1 cellular context compared by ENCODE assay signal in the genomic region with DNA sequence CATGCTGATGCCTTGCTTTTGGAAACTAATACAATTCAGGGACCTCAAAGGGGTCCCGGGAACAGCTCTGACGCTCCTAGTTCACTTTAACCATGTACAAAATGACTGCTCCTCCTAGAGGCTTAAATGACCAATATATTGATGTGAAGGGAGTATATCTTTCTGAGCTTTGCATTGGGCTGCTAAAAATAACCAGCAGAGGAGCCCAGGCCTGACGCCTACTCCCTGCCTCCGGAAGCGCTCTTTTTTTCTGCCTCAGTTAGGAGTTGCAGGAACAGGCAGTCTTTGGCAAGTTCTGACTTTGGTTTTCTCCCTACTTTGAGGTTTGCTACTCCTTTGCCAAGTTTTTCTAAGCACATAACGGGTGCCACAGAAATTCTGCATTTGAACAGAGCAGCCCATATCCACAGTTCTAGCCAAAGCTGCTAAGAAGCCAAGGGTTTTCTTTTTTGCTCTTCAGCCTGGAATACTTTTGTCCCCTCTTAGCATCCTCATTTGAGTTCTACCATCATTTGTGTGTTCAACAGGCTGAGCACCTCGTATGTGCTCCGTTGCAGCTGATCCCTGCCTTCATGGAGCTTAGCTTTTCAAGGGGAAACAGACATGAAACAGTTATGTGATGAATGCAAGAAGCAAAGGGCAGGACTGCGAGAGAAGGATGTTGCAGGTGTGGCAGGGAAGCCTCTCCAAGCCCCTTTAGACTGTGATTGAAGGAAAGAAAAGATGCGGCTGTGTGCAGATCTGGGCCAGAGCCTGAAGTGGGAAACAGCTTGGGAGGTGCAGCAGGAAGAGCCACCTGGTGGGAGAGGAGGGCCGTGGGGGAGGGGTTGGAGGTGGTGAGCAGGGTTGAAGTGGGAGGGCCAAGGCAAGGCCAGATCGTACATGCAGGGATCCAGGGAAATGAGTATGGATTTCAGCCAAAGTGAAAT.
TF ChIP-seq lines count a peak whose summit lies in the region.

No MANE protein-coding gene starts in this region.

TF ChIP-seq in HepG2, 621 proteins besides CTCF, POLR2A, EP300 and RAD21 (continued from another document and continues in another):
- TF ChIP-seq, protein P1, sequence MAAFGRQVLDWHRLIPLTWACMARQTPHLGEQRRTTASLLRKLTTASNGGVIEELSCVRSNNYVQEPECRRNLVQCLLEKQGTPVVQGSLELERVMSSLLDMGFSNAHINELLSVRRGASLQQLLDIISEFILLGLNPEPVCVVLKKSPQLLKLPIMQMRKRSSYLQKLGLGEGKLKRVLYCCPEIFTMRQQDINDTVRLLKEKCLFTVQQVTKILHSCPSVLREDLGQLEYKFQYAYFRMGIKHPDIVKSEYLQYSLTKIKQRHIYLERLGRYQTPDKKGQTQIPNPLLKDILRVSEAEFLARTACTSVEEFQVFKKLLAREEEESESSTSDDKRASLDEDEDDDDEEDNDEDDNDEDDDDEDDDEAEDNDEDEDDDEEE (CRISPR knock-in tag; IDR thresholded peaks at IDR 0.05) = peak; percentile 44; the same call in 1 of the 2 replicates
- TF ChIP-seq FOXA3 (CRISPR knock-in tag; IDR thresholded peaks at IDR 0.05) (0 out of 2 replicates have a peak, but pooled peaks have one; percentile 13), PHF21A (CRISPR knock-in tag; IDR thresholded peaks at IDR 0.05) (no peak; the same call in 1 of the 2 replicates), ZNF44 (CRISPR knock-in tag; IDR thresholded peaks at IDR 0.05) (no peak), SKI (IDR thresholded peaks at IDR 0.05; ENCODE audit: partially characterized antibody) (no peak), ZNF788 (CRISPR knock-in tag; IDR thresholded peaks at IDR 0.05; ENCODE audit: borderline replicate concordance) (peak; percentile 33; the same call in 1 of the 2 replicates), NCOA2 (CRISPR knock-in tag; IDR thresholded peaks at IDR 0.05) (peak; percentile 18; the same call in 1 of the 2 replicates), ZMYM4 (CRISPR knock-in tag; IDR thresholded peaks at IDR 0.05) (peak; percentile 48), CBX1 (IDR thresholded peaks at IDR 0.05; ENCODE audit: low read depth) (peak; percentile 34), SSRP1 (CRISPR knock-in tag; IDR thresholded peaks at IDR 0.05) (no peak; the same call in 1 of the 2 replicates), SOX5 (CRISPR knock-in tag; IDR thresholded peaks at IDR 0.05; ENCODE audit: borderline replicate concordance) (peak; percentile 18; the same call in 1 of the 2 replicates), HOXA5 (CRISPR knock-in tag; IDR thresholded peaks at IDR 0.05) (no peak), ARID2 (CRISPR knock-in tag; IDR thresholded peaks at IDR 0.05; ENCODE audit: borderline replicate concordance) (peak; percentile 89; the same call in 1 of the 2 replicates), MIER3 (CRISPR knock-in tag; IDR thresholded peaks at IDR 0.05; ENCODE audit: borderline replicate concordance) (peak; percentile 3; the same call in 1 of the 2 replicates), ZNF234 (CRISPR knock-in tag; conservative IDR thresholded peaks at IDR 0.05) (no peak), NKX3-1 (CRISPR knock-in tag; IDR thresholded peaks at IDR 0.05) (peak; percentile 51; the same call in 1 of the 2 replicates), CHD2 (IDR thresholded peaks at IDR 0.05; ENCODE audit: low read depth, low read length) (peak; percentile 48; the same call in 1 of the 2 replicates), SP5 (CRISPR knock-in tag; IDR thresholded peaks at IDR 0.05; ENCODE audit: borderline replicate concordance, low read depth) (peak; percentile 46), ZNF7 (CRISPR knock-in tag; IDR thresholded peaks at IDR 0.05) (0 out of 2 replicates have a peak, but pooled peaks have one; percentile 2), ZNF3 (CRISPR knock-in tag; IDR thresholded peaks at IDR 0.05) (no peak), ZMYM2 (CRISPR knock-in tag; IDR thresholded peaks at IDR 0.05) (peak; percentile 60; the same call in 1 of the 2 replicates), ZNF737 (CRISPR knock-in tag; IDR thresholded peaks at IDR 0.05; ENCODE audit: borderline replicate concordance) (no peak), MED8 (CRISPR knock-in tag; IDR thresholded peaks at IDR 0.05; ENCODE audit: insufficient replicate concordance) (no peak)
- TF ChIP-seq, protein P2, sequence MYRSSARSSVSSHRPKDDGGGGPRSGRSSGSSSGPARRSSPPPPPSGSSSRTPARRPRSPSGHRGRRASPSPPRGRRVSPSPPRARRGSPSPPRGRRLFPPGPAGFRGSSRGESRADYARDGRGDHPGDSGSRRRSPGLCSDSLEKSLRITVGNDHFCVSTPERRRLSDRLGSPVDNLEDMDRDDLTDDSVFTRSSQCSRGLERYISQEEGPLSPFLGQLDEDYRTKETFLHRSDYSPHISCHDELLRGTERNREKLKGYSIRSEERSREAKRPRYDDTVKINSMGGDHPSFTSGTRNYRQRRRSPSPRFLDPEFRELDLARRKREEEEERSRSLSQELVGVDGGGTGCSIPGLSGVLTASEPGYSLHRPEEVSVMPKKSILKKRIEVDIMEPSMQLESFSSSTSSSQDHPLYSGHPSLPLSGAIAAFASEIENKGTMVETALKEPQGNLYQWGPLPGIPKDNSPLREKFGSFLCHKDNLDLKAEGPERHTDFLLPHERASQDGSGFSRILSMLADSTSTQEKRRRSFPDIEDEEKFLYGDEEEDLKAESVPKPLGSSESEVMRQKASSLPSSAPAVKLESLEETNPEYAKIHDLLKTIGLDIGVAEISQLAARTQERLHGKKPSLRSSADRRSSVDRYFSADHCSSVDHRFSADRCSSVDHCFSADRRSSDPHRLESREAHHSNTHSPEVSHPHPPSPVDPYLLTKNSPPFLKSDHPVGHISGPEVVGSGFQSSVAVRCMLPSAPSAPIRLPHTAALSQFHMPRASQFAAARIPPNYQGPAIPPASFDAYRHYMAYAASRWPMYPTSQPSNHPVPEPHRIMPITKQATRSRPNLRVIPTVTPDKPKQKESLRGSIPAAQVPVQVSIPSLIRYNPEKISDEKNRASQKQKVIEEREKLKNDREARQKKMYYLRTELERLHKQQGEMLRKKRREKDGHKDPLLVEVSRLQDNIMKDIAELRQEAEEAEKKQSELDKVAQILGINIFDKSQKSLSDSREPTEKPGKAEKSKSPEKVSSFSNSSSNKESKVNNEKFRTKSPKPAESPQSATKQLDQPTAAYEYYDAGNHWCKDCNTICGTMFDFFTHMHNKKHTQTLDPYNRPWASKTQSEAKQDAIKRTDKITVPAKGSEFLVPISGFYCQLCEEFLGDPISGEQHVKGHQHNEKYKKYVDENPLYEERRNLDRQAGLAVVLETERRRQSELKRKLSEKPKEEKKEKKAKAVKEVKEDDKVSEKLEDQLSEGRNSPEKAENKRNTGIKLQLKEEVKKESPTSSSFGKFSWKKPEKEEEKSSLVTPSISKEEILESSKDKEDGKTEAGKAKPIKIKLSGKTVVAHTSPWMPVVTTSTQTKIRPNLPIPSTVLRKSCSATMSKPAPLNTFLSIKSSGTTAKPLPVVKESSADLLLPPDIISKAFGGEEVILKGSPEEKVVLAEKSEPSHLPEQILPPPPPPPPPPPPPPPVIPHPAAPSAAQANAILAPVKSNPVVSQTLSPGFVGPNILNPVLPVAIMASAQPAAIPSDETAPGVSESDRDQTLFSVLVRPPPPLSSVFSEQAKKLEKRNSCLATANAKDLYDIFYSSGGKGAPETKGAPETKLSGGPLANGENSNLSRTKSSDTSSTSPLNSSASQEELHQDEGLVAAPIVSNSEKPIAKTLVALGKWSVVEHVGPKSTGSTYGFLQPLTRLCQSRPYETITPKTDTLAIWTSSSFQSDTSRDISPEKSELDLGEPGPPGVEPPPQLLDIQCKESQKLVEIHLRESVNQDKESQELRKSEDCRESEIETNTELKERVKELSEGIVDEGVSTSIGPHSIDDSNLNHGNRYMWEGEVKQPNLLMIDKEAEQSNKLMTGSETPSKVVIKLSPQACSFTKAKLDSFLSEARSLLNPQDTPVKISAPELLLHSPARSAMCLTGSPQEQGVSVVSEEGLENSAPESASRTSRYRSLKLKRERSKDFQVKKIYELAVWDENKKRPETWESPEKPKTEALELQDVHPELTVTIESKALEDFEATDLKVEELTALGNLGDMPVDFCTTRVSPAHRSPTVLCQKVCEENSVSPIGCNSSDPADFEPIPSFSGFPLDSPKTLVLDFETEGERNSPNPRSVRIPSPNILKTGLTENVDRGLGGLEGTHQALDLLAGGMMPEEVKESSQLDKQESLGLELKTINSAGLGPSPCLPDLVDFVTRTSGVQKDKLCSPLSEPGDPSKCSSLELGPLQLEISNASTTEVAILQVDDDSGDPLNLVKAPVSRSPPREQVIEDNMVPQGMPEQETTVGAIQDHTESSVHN (CRISPR knock-in tag; IDR thresholded peaks at IDR 0.05) = 0 out of 2 replicates have a peak, but pooled peaks have one; percentile 41
- TF ChIP-seq, protein P3, sequence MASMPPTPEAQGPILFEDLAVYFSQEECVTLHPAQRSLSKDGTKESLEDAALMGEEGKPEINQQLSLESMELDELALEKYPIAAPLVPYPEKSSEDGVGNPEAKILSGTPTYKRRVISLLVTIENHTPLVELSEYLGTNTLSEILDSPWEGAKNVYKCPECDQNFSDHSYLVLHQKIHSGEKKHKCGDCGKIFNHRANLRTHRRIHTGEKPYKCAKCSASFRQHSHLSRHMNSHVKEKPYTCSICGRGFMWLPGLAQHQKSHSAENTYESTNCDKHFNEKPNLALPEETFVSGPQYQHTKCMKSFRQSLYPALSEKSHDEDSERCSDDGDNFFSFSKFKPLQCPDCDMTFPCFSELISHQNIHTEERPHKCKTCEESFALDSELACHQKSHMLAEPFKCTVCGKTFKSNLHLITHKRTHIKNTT (CRISPR knock-in tag; IDR thresholded peaks at IDR 0.05) = no peak
- TF ChIP-seq, protein P4, sequence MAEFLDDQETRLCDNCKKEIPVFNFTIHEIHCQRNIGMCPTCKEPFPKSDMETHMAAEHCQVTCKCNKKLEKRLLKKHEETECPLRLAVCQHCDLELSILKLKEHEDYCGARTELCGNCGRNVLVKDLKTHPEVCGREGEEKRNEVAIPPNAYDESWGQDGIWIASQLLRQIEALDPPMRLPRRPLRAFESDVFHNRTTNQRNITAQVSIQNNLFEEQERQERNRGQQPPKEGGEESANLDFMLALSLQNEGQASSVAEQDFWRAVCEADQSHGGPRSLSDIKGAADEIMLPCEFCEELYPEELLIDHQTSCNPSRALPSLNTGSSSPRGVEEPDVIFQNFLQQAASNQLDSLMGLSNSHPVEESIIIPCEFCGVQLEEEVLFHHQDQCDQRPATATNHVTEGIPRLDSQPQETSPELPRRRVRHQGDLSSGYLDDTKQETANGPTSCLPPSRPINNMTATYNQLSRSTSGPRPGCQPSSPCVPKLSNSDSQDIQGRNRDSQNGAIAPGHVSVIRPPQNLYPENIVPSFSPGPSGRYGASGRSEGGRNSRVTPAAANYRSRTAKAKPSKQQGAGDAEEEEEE (CRISPR knock-in tag; IDR thresholded peaks at IDR 0.05; ENCODE audit: borderline replicate concordance) = no peak
- TF ChIP-seq, protein P5, sequence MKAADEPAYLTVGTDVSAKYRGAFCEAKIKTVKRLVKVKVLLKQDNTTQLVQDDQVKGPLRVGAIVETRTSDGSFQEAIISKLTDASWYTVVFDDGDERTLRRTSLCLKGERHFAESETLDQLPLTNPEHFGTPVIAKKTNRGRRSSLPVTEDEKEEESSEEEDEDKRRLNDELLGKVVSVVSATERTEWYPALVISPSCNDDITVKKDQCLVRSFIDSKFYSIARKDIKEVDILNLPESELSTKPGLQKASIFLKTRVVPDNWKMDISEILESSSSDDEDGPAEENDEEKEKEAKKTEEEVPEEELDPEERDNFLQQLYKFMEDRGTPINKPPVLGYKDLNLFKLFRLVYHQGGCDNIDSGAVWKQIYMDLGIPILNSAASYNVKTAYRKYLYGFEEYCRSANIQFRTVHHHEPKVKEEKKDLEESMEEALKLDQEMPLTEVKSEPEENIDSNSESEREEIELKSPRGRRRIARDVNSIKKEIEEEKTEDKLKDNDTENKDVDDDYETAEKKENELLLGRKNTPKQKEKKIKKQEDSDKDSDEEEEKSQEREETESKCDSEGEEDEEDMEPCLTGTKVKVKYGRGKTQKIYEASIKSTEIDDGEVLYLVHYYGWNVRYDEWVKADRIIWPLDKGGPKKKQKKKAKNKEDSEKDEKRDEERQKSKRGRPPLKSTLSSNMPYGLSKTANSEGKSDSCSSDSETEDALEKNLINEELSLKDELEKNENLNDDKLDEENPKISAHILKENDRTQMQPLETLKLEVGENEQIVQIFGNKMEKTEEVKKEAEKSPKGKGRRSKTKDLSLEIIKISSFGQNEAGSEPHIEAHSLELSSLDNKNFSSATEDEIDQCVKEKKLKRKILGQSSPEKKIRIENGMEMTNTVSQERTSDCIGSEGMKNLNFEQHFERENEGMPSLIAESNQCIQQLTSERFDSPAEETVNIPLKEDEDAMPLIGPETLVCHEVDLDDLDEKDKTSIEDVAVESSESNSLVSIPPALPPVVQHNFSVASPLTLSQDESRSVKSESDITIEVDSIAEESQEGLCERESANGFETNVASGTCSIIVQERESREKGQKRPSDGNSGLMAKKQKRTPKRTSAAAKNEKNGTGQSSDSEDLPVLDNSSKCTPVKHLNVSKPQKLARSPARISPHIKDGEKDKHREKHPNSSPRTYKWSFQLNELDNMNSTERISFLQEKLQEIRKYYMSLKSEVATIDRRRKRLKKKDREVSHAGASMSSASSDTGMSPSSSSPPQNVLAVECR (CRISPR knock-in tag; IDR thresholded peaks at IDR 0.05; ENCODE audit: borderline replicate concordance) = no peak; the same call in none of the 2 replicates
- TF ChIP-seq, protein P6, sequence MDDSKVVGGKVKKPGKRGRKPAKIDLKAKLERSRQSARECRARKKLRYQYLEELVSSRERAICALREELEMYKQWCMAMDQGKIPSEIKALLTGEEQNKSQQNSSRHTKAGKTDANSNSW (CRISPR knock-in tag; IDR thresholded peaks at IDR 0.05; ENCODE audit: borderline replicate concordance) = no peak
- TF ChIP-seq, protein P7, sequence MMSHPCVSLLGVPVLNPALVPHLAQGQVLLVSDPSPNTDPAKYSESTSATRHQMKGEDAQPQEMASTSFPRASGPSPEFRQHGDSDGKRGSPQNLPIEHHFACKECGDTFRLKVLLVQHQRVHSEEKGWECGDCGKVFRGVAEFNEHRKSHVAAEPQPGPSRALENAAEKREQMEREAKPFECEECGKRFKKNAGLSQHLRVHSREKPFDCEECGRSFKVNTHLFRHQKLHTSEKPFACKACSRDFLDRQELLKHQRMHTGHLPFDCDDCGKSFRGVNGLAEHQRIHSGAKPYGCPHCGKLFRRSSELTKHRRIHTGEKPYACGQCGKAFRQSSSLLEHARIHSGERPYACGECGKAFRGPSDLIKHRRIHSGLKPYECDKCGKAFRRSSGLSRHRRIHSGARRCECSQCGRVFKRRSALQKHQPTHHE (CRISPR knock-in tag; IDR thresholded peaks at IDR 0.05; ENCODE audit: borderline replicate concordance) = peak; percentile 24; the same call in 1 of the 2 replicates
- TF ChIP-seq, protein P8, sequence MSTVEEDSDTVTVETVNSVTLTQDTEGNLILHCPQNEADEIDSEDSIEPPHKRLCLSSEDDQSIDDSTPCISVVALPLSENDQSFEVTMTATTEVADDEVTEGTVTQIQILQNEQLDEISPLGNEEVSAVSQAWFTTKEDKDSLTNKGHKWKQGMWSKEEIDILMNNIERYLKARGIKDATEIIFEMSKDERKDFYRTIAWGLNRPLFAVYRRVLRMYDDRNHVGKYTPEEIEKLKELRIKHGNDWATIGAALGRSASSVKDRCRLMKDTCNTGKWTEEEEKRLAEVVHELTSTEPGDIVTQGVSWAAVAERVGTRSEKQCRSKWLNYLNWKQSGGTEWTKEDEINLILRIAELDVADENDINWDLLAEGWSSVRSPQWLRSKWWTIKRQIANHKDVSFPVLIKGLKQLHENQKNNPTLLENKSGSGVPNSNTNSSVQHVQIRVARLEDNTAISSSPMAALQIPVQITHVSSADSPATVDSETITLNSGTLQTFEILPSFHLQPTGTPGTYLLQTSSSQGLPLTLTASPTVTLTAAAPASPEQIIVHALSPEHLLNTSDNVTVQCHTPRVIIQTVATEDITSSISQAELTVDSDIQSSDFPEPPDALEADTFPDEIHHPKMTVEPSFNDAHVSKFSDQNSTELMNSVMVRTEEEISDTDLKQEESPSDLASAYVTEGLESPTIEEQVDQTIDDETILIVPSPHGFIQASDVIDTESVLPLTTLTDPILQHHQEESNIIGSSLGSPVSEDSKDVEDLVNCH (CRISPR knock-in tag; IDR thresholded peaks at IDR 0.05) = no peak
